ENCODE assay signal across 19 cellular contexts in genomic region chr3:150975992-150976368, GRCh38. TPM values are rescaled to one million over a fixed set of nuclear protein-coding genes. Genes with fewer than 3 reads are reported as not detected.
DNase-seq lines count a peak whose midpoint lies in the region; ATAC-seq and TF ChIP-seq lines count a peak whose summit lies in the region.
"Had no signal": no experiment of that assay in that cellular context is flagged by ENCODE, and none has a peak within 500 bp of the region (broad histone marks: within the 10 kb centered on the region; RNA-seq: fewer than 3 reads in every experiment).

No MANE protein-coding gene starts in this region.

- H3K36me3 ChIP-seq in H7 (replicated peaks; ENCODE audit: control insufficient read depth, insufficient read depth, low read length) (no peaks in the 10 kb centered on the region), PC-3 (ENCODE audit: low read depth, low read length) (no peaks in the 10 kb centered on the region)

- CTCF ChIA-PET in activated CD4-positive, alpha-beta memory T cell treated with anti-CD3 and anti-CD28 coated beads for 36 hours (lab: Charles Lee) = no interaction called here
- CTCF ChIA-PET in activated CD4-positive, alpha-beta memory T cell treated with anti-CD3 and anti-CD28 coated beads, Interleukin-2, amount 10 ng/mL, durations not matched to agents 7 days and 5 days (lab: Charles Lee) = no interaction called here
- CTCF ChIA-PET in PC-3 (lab: Charles Lee) = no interaction called here

- no peak overlapping the region for H3K9ac ChIP-seq in PC-3 (ENCODE audit: low read length)

- no peak overlapping the region for H2AFZ ChIP-seq in PC-3 (ENCODE audit: low read length)
- H2AFZ ChIP-seq: PC-9 had no signal

- H3K27ac ChIP-seq in PC-3 (ENCODE audit: low read length) = no peak overlapping the region
- H3K27ac ChIP-seq: PC-9 had no signal

- intact Hi-C loops in activated CD4-positive, alpha-beta memory T cell treated with anti-CD3 and anti-CD28 coated beads for 36 hours (cut with micrococcal nuclease) = no loop called here
- intact Hi-C loops in PC-3 (cut with micrococcal nuclease) = no loop called here

- no peaks in the 10 kb centered on the region for H3K9me2 ChIP-seq in PC-3 (replicated peaks; ENCODE audit: low read length)

- peak; percentile 37 for DNase-seq in activated CD4-positive, alpha-beta memory T cell treated with anti-CD3 and anti-CD28 coated beads for 36 hours
- no peak for DNase-seq in activated CD4-positive, alpha-beta memory T cell treated with anti-CD3 and anti-CD28 coated beads, Interleukin-2, amount 10 ng/mL, durations not matched to agents 7 days and 5 days
- DNase-seq in H7 = peak; percentile 25
- DNase-seq in activated naive CD8-positive, alpha-beta T cell treated with anti-CD3 and anti-CD28 coated beads, Interleukin-2, amount 50 U/mL, for 24 hours = peak; percentile 17
- peak; percentile 79 for DNase-seq in putamen (ENCODE audit: low spot score)
- DNase-seq in PC-3 = no peak
- DNase-seq in cerebellar nuclear complex (lab: John Stamatoyannopoulos, UW) = no peak
- DNase-seq: Calu3; CD4-positive, alpha-beta memory T cell; KG1; NCI-H1417 treated with DMSO at 0.1 percent for 48 hours; NCI-H2029; NCI-H82; PC-9 had no signal

- H3K4me3 Mint-ChIP-seq in activated CD4-positive, alpha-beta memory T cell treated with anti-CD3 and anti-CD28 coated beads for 36 hours = no peak overlapping the region
- no peak overlapping the region for H3K4me3 Mint-ChIP-seq in activated CD4-positive, alpha-beta memory T cell treated with anti-CD3 and anti-CD28 coated beads, Interleukin-2, amount 10 ng/mL, durations not matched to agents 7 days and 5 days
- peak overlapping the region; percentile 25 for H3K4me3 Mint-ChIP-seq in activated naive CD8-positive, alpha-beta T cell treated with anti-CD3 and anti-CD28 coated beads, Interleukin-2, amount 50 U/mL, for 24 hours
- H3K4me3 Mint-ChIP-seq: CD4-positive, alpha-beta memory T cell had no signal

- peak; percentile 90 for ATAC-seq in activated naive CD8-positive, alpha-beta T cell treated with anti-CD3 and anti-CD28 coated beads, Interleukin-2, amount 50 U/mL, for 24 hours
- no peak for ATAC-seq in PC-3
- ATAC-seq in HG03095 (IDR thresholded peaks at IDR 0.05; ENCODE audit: unreplicated experiment) = no peak
- ATAC-seq: HepG2 had no signal

- H3K4me1 Mint-ChIP-seq in activated CD4-positive, alpha-beta memory T cell treated with anti-CD3 and anti-CD28 coated beads for 36 hours (ENCODE audit: low read depth) = peaks cover 9% of the 10 kb centered on the region
- H3K4me1 Mint-ChIP-seq in activated CD4-positive, alpha-beta memory T cell treated with anti-CD3 and anti-CD28 coated beads, Interleukin-2, amount 10 ng/mL, durations not matched to agents 7 days and 5 days = no peaks in the 10 kb centered on the region
- peaks cover 21% of the 10 kb centered on the region for H3K4me1 Mint-ChIP-seq in activated naive CD8-positive, alpha-beta T cell treated with anti-CD3 and anti-CD28 coated beads, Interleukin-2, amount 50 U/mL, for 24 hours
- H3K4me1 Mint-ChIP-seq: CD4-positive, alpha-beta memory T cell had no signal

- H3K4me3 ChIP-seq in H7 (ENCODE audit: insufficient read depth, low read depth, low read length) (no peak overlapping the region), PC-3 (ENCODE audit: low read length) (no peak overlapping the region)
- H3K4me3 ChIP-seq: PC-9 had no signal

- no peak for TF ChIP-seq CTCF in PC-3 (conservative IDR thresholded peaks at IDR 0.05; ENCODE audit: low read depth, low read length)

- no peaks in the 10 kb centered on the region for H3K9me3 ChIP-seq in PC-3 (ENCODE audit: low read length)

- H3K4me2 ChIP-seq in PC-3 (ENCODE audit: low read length) = no peak overlapping the region
- H3K4me2 ChIP-seq: PC-9 had no signal

- no peaks in the 10 kb centered on the region for H3K36me3 Mint-ChIP-seq in activated CD4-positive, alpha-beta memory T cell treated with anti-CD3 and anti-CD28 coated beads for 36 hours
- H3K36me3 Mint-ChIP-seq in activated CD4-positive, alpha-beta memory T cell treated with anti-CD3 and anti-CD28 coated beads, Interleukin-2, amount 10 ng/mL, durations not matched to agents 7 days and 5 days (ENCODE audit: low read depth) = no peaks in the 10 kb centered on the region
- H3K36me3 Mint-ChIP-seq in activated naive CD8-positive, alpha-beta T cell treated with anti-CD3 and anti-CD28 coated beads, Interleukin-2, amount 50 U/mL, for 24 hours (ENCODE audit: low read depth) = no peaks in the 10 kb centered on the region
- H3K36me3 Mint-ChIP-seq: CD4-positive, alpha-beta memory T cell had no signal

- H4K20me1 ChIP-seq in PC-3 (ENCODE audit: low read length) = no peaks in the 10 kb centered on the region

- BruUV-seq in PC-3 (replicated peaks; lab: Mats Ljungman, UMichigan) = no TSS peak

- H3K27me3 ChIP-seq in H7 (ENCODE audit: control insufficient read depth, insufficient read depth, low read length) = no peaks in the 10 kb centered on the region
- peaks cover 83% of the 10 kb centered on the region for H3K27me3 ChIP-seq in PC-3 (ENCODE audit: low read length)

- H3F3A ChIP-seq in PC-3 (ENCODE audit: low read length, unreplicated experiment) = no peaks in the 10 kb centered on the region

- H3K4me1 ChIP-seq in PC-3 (ENCODE audit: insufficient read depth, low read length) = peaks cover 5% of the 10 kb centered on the region

- POLR2A ChIA-PET in activated CD4-positive, alpha-beta memory T cell treated with anti-CD3 and anti-CD28 coated beads for 36 hours (lab: Charles Lee) = no interaction called here
- POLR2A ChIA-PET in activated CD4-positive, alpha-beta memory T cell treated with anti-CD3 and anti-CD28 coated beads, Interleukin-2, amount 10 ng/mL, durations not matched to agents 7 days and 5 days (lab: Charles Lee) = no interaction called here
- POLR2A ChIA-PET in PC-3 (lab: Charles Lee; ENCODE audit: unreplicated experiment) = no interaction called here

- H3K27ac Mint-ChIP-seq in activated CD4-positive, alpha-beta memory T cell treated with anti-CD3 and anti-CD28 coated beads for 36 hours = peak overlapping the region; percentile 14
- H3K27ac Mint-ChIP-seq in activated CD4-positive, alpha-beta memory T cell treated with anti-CD3 and anti-CD28 coated beads, Interleukin-2, amount 10 ng/mL, durations not matched to agents 7 days and 5 days = no peak overlapping the region
- H3K27ac Mint-ChIP-seq in activated naive CD8-positive, alpha-beta T cell treated with anti-CD3 and anti-CD28 coated beads, Interleukin-2, amount 50 U/mL, for 24 hours = peak overlapping the region; percentile 85
- H3K27ac Mint-ChIP-seq: CD4-positive, alpha-beta memory T cell had no signal

- no peaks in the 10 kb centered on the region for H3K79me2 ChIP-seq in PC-3 (ENCODE audit: low read length)

- H3K27me3 Mint-ChIP-seq in activated CD4-positive, alpha-beta memory T cell treated with anti-CD3 and anti-CD28 coated beads for 36 hours = peaks cover 11% of the 10 kb centered on the region
- peaks cover 10% of the 10 kb centered on the region for H3K27me3 Mint-ChIP-seq in activated CD4-positive, alpha-beta memory T cell treated with anti-CD3 and anti-CD28 coated beads, Interleukin-2, amount 10 ng/mL, durations not matched to agents 7 days and 5 days
- H3K27me3 Mint-ChIP-seq in activated naive CD8-positive, alpha-beta T cell treated with anti-CD3 and anti-CD28 coated beads, Interleukin-2, amount 50 U/mL, for 24 hours = peaks cover 13% of the 10 kb centered on the region

- H3K9me3 Mint-ChIP-seq in activated CD4-positive, alpha-beta memory T cell treated with anti-CD3 and anti-CD28 coated beads for 36 hours = no peaks in the 10 kb centered on the region
- H3K9me3 Mint-ChIP-seq in activated CD4-positive, alpha-beta memory T cell treated with anti-CD3 and anti-CD28 coated beads, Interleukin-2, amount 10 ng/mL, durations not matched to agents 7 days and 5 days = no peaks in the 10 kb centered on the region
- no peaks in the 10 kb centered on the region for H3K9me3 Mint-ChIP-seq in activated naive CD8-positive, alpha-beta T cell treated with anti-CD3 and anti-CD28 coated beads, Interleukin-2, amount 50 U/mL, for 24 hours

RNA-seq across cellular contexts. Expression of gene CLRN1, which starts 3.5 kb away (rescaled TPM):
- not detected for total RNA-seq in activated CD4-positive, alpha-beta memory T cell treated with anti-CD3 and anti-CD28 coated beads for 36 hours
- not detected for total RNA-seq in activated CD4-positive, alpha-beta memory T cell treated with anti-CD3 and anti-CD28 coated beads, Interleukin-2, amount 10 ng/mL, durations not matched to agents 7 days and 5 days
- total RNA-seq in H7 (2014; rRNA removed; shearing (Covaris generic)) = 0.17 and 0.22 TPM in 2 replicates
- not detected in 2 replicates for total RNA-seq in PC-3 (2014; rRNA removed)
- total RNA-seq: A172; Calu3; CD4-positive, alpha-beta memory T cell; G401; HepG2; NCI-H460; PC-9 had no signal

Comparison
In these comparisons a context has a peak if more than half of its experiments do, and no peak if none do; other contexts are left out.
1. DNase-seq: peak in activated CD4-positive, alpha-beta memory T cell treated with anti-CD3 and anti-CD28 coated beads for 36 hours (single experiment), H7 (single experiment), activated naive CD8-positive, alpha-beta T cell treated with anti-CD3 and anti-CD28 coated beads, Interleukin-2, amount 50 U/mL, for 24 hours (single experiment) and putamen (single experiment); none in activated CD4-positive, alpha-beta memory T cell treated with anti-CD3 and anti-CD28 coated beads, Interleukin-2, amount 10 ng/mL, durations not matched to agents 7 days and 5 days (single experiment), PC-3 (single experiment) and cerebellar nuclear complex (0 of 2).